Comparison of ENCODE assay signal across 8 cellular contexts in genomic region chr6:2764610-2765165, GRCh38. TPM values are rescaled to one million over a fixed set of nuclear protein-coding genes. Genes with fewer than 3 reads are reported as not detected.
A peak's percentile ranks its signal among the peaks of the same experiment; 100 is the strongest.
DNase-seq lines count a peak whose midpoint lies in the region; ATAC-seq, FAIRE-seq and TF ChIP-seq lines count a peak whose summit lies in the region.

No MANE protein-coding gene starts in this region.

- peak overlapping the region in 2 of 4 donors; percentile 38 to 66 for H3K4me3 ChIP-seq in adrenal gland

- intact Hi-C loops in adrenal gland (cut with DNase I) (no loop called here), left ventricle myocardium superior (cut with micrococcal nuclease) (no loop called here)

- H3K36me3 ChIP-seq in adrenal gland (replicated peaks in 1 of 2): no peaks in the 10 kb centered on the region

- CTCF ChIA-PET in GM10248 (lab: Yijun Ruan, JAX): interaction anchor here (1.0 to 9.7 kb wide), 7 partner anchors 9 to 147 kb away, joined by 3 to 127 read pairs (median 3); partner anchors contain the start of gene MYLK4

- DNase-seq in GM10248 (ENCODE audit: extremely low spot score): peak; percentile 60
- peak; percentile 50 for DNase-seq in H54 (ENCODE audit: insufficient read length, low spot score)
- peak; percentile 88 for DNase-seq in M059J (ENCODE audit: low read depth)
- peak; percentile 93 for DNase-seq in SKM-1 (lab: John Stamatoyannopoulos, UW; ENCODE audit: unreplicated experiment)
- peak; percentile 65 to 86 (median 67) for DNase-seq in adrenal gland
- peak; percentile 54 for DNase-seq in left ventricle myocardium superior
- peak; percentile 41 for DNase-seq in pulmonary artery endothelial cell (ENCODE audit: low read depth, low spot score)
- no peak for DNase-seq in NCI-H1048 (lab: John Stamatoyannopoulos, UW)

- H3K4me1 ChIP-seq in adrenal gland (replicated peaks in 1 of 2): peaks cover 5 to 33% of the 10 kb centered on the region in 2 donors

- H3K27ac ChIP-seq in adrenal gland: peak overlapping the region; percentile 40 to 97 (median 71)

- POLR2A ChIA-PET in GM10248 (lab: Yijun Ruan, JAX): interaction anchor here (0.6 to 1.6 kb wide), 4 partner anchors 77 to 299 kb away, joined by 3 to 6 read pairs (median 3); partner anchors contain the start of gene SERPINB1

- TF ChIP-seq POLR2A in H54 (IDR thresholded peaks at IDR 0.05; ENCODE audit: low read depth, low read length) (peak; percentile 74), adrenal gland (IDR thresholded peaks at IDR 0.05) (peak in 1 of 2 donors; percentile 43)

- no peaks in the 10 kb centered on the region for H3K27me3 ChIP-seq in adrenal gland

- WGBS in adrenal gland, 4 donors: 0 to 2% (median 0%) methylated on average over 23 to 45 of the region's 45 CpGs

- H3K9me3 ChIP-seq in adrenal gland (replicated peaks in 1 of 3): no peaks in the 10 kb centered on the region

- no peak for FAIRE-seq in H54 (lab: Jason Lieb, UNC)

- TF ChIP-seq CTCF in GM10248 (IDR thresholded peaks at IDR 0.05; ENCODE audit: control extremely low read depth, extremely low read depth, low read depth, missing control alignments) (no peak), adrenal gland (IDR thresholded peaks at IDR 0.05) (no peak)

- ATAC-seq in left ventricle myocardium superior: peak; percentile 85

RNA-seq across cellular contexts. Expression of gene WRNIP1, which starts 0.5 kb away (rescaled TPM):
- 52.1 and 103 TPM in 2 replicates for total RNA-seq in M059J (2014; rRNA removed; shearing (Covaris generic))
- 10 to 100 TPM; 27.7 to 82.2 (median 55.7) TPM for total RNA-seq in adrenal gland
- 10 to 100 TPM; 37.9 to 63.0 (median 61.0) TPM for polyA plus RNA-seq in adrenal gland
- total RNA-seq in left ventricle myocardium superior: 45.1 TPM
- 62.4 and 95.3 TPM in 2 replicates for total RNA-seq in pulmonary artery endothelial cell

RNA-seq across cellular contexts. Expression of gene MYLK4, which starts 14.0 kb away (rescaled TPM):
- total RNA-seq in M059J (2014; rRNA removed; shearing (Covaris generic)): 0.76 and 1.2 TPM in 2 replicates
- total RNA-seq in adrenal gland (under 1 TPM; 0.35 to 0.90 (median 0.69) TPM), left ventricle myocardium superior (2.5 TPM), pulmonary artery endothelial cell (0.49 and 0.66 TPM in 2 replicates)
- polyA plus RNA-seq in adrenal gland: under 1 TPM; 0.46 to 0.84 (median 0.48) TPM
